ENCODE assay signal across 8 cellular contexts in genomic region chr17:48054238-48055185, GRCh38. TPM values are rescaled to one million over a fixed set of nuclear protein-coding genes. Genes with fewer than 3 reads are reported as not detected.
DNase-seq lines count a peak whose midpoint lies in the region; ATAC-seq, FAIRE-seq and TF ChIP-seq lines count a peak whose summit lies in the region.

No MANE protein-coding gene starts in this region.

- H3K27me3 ChIP-seq in adrenal gland (no peaks in the 10 kb centered on the region), right cardiac atrium (ENCODE audit: control insufficient read depth, insufficient read depth) (no peaks in the 10 kb centered on the region), SJCRH30 (no peaks in the 10 kb centered on the region)

- H3K4me3 ChIP-seq in adrenal gland (peak overlapping the region in 2 of 4 donors; percentile 13 to 86), right cardiac atrium (ENCODE audit: low read length) (peak overlapping the region; percentile 35), SJCRH30 (no peak overlapping the region)

- H3K36me3 ChIP-seq in adrenal gland (replicated peaks in 1 of 2) (peaks cover 0 to 47% of the 10 kb centered on the region in 2 donors), SJCRH30 (peaks cover 50% of the 10 kb centered on the region)

- no peaks in the 10 kb centered on the region for H3K9me3 Mint-ChIP-seq in progenitor cell of endocrine pancreas (ENCODE audit: low read depth)

- peak overlapping the region; percentile 52 for H3K27ac Mint-ChIP-seq in progenitor cell of endocrine pancreas

- H3K9me3 ChIP-seq in adrenal gland (replicated peaks in 1 of 3), result no peaks in the 10 kb centered on the region
- no peaks in the 10 kb centered on the region for H3K9me3 ChIP-seq in right cardiac atrium (ENCODE audit: control insufficient read depth, low read length)
- H3K9me3 ChIP-seq in SJCRH30 (replicated peaks), result no peaks in the 10 kb centered on the region

- peak overlapping the region; percentile 55 for H3K27ac ChIP-seq in C4-2B
- peak overlapping the region; percentile 2 to 98 (median 92) for H3K27ac ChIP-seq in adrenal gland
- peak overlapping the region; percentile 88 for H3K27ac ChIP-seq in right cardiac atrium (ENCODE audit: low read length)
- H3K27ac ChIP-seq in SJCRH30, result no peak overlapping the region

- DNase-seq in NCI-H1417 treated with DMSO at 0.1 percent for 48 hours (lab: John Stamatoyannopoulos, UW), result peak; percentile 82
- DNase-seq in adrenal gland, result peak; percentile 89 to 96 (median 95)
- peak; percentile 67 to 89 (median 86) for DNase-seq in right cardiac atrium
- DNase-seq in progenitor cell of endocrine pancreas (ENCODE audit: low spot score, unreplicated experiment), result peak; percentile 72
- no peak for DNase-seq in COLO829 (ENCODE audit: low spot score)
- DNase-seq in SJCRH30, result no peak
- no peak for DNase-seq in urothelium cell line (ENCODE audit: low spot score)

- ATAC-seq in right cardiac atrium, result peak; percentile 19 to 45

- peaks cover 21% of the 10 kb centered on the region for H3K36me3 Mint-ChIP-seq in progenitor cell of endocrine pancreas (ENCODE audit: insufficient read depth)

- H3K4me3 Mint-ChIP-seq in progenitor cell of endocrine pancreas (ENCODE audit: low read depth), result peak overlapping the region; percentile 53

- H3K4me1 ChIP-seq in adrenal gland (replicated peaks in 1 of 2) (peaks cover 59 to 77% of the 10 kb centered on the region in 2 donors), right cardiac atrium (ENCODE audit: control insufficient read depth, insufficient read depth, low read length) (peaks cover 31% of the 10 kb centered on the region), SJCRH30 (peaks cover 45% of the 10 kb centered on the region)

- TF ChIP-seq CTCF in C4-2B (conservative IDR thresholded peaks at IDR 0.05) (no peak), adrenal gland (IDR thresholded peaks at IDR 0.05) (no peak), progenitor cell of endocrine pancreas (IDR thresholded peaks at IDR 0.05; ENCODE audit: unreplicated experiment) (no peak)

- peak in 1 of 2 donors; percentile 29 for TF ChIP-seq POLR2A in adrenal gland (IDR thresholded peaks at IDR 0.05)

- peaks cover 30% of the 10 kb centered on the region for H3K4me1 Mint-ChIP-seq in progenitor cell of endocrine pancreas (ENCODE audit: low read depth)

- no peak for FAIRE-seq in urothelium cell line (lab: Jason Lieb, UNC)

- intact Hi-C loops in adrenal gland (cut with DNase I), result no loop called here
- intact Hi-C loops in right cardiac atrium (cut with DNase I), result no loop called here

- 20 to 50% (median 26%) methylated on average over 8 to 34 of the region's 34 CpGs for WGBS in adrenal gland, 4 donors
- WGBS in right cardiac atrium, result 20% methylated on average over 34 of the region's 34 CpGs

- no peaks in the 10 kb centered on the region for H3K27me3 Mint-ChIP-seq in progenitor cell of endocrine pancreas

RNA-seq across cellular contexts. Expression of gene NFE2L1, which starts 6.4 kb away (rescaled TPM):
- total RNA-seq in adrenal gland, result 100 to 1,000 TPM; 150 to 432 (median 283) TPM
- polyA plus RNA-seq in adrenal gland, result 100 to 1,000 TPM in 2 of 3 donors, 10 to 100 TPM in 1; 77.9 to 403 (median 164) TPM
- 100 to 1,000 TPM; 603 to 811 (median 785) TPM for total RNA-seq in right cardiac atrium
- polyA plus RNA-seq in right cardiac atrium, result 661 TPM
- 123 and 124 TPM in 2 replicates for total RNA-seq in progenitor cell of endocrine pancreas
- 75.1 and 78.1 TPM in 2 replicates for total RNA-seq in SJCRH30 (2014; rRNA removed; shearing (Covaris generic))

RNA-seq across cellular contexts. Expression of gene COPZ2, which starts 16.9 kb away (rescaled TPM):
- total RNA-seq in adrenal gland (10 to 100 TPM; 30.8 to 60.1 (median 42.4) TPM), right cardiac atrium (10 to 100 TPM; 51.8 to 74.8 (median 68.4) TPM), progenitor cell of endocrine pancreas (0.64 TPM in 1 of 2 replicates, not detected in the other)
- polyA plus RNA-seq in adrenal gland (10 to 100 TPM; 33.4 to 53.6 (median 47.9) TPM), right cardiac atrium (55.4 TPM)
- total RNA-seq in SJCRH30 (2014; rRNA removed; shearing (Covaris generic)), result 0.32 TPM in 1 of 2 replicates, not detected in the other

RNA-seq across cellular contexts. Expression of gene CBX1, which starts 46.8 kb away (rescaled TPM):
- total RNA-seq in adrenal gland (10 to 100 TPM; 28.5 to 56.3 (median 37.7) TPM), right cardiac atrium (10 to 100 TPM; 29.2 to 37.9 (median 34.5) TPM), progenitor cell of endocrine pancreas (177 and 181 TPM in 2 replicates)
- polyA plus RNA-seq in adrenal gland (10 to 100 TPM; 13.2 to 49.9 (median 28.6) TPM), right cardiac atrium (31.1 TPM)
- 148 and 149 TPM in 2 replicates for total RNA-seq in SJCRH30 (2014; rRNA removed; shearing (Covaris generic))

RNA-seq across cellular contexts. Expression of gene SNX11, which starts 53.1 kb away (rescaled TPM):
- total RNA-seq in adrenal gland (10 to 100 TPM in 7 of 8 donors, 1 to 10 TPM in 1; 6.7 to 29.9 (median 19.0) TPM), right cardiac atrium (10 to 100 TPM; 10.4 to 16.6 (median 13.2) TPM), progenitor cell of endocrine pancreas (16.8 and 19.4 TPM in 2 replicates)
- polyA plus RNA-seq in adrenal gland (10 to 100 TPM in 2 of 3 donors, 1 to 10 TPM in 1; 8.9 to 12.9 (median 12.9) TPM), right cardiac atrium (7.5 TPM)
- total RNA-seq in SJCRH30 (2014; rRNA removed; shearing (Covaris generic)), result 15.3 and 16.1 TPM in 2 replicates

Comparison
In these comparisons a context has a peak if more than half of its experiments do, and no peak if none do; other contexts are left out.
1. DNase-seq: peak in NCI-H1417 treated with DMSO at 0.1 percent for 48 hours (single experiment), adrenal gland (7 of 7), right cardiac atrium (3 of 3) and progenitor cell of endocrine pancreas (single experiment); none in COLO829 (single experiment), SJCRH30 (0 of 2) and urothelium cell line (single experiment).
2. RNA of gene COPZ2, which starts 16.9 kb away (total RNA-seq): 51.8 to 74.8 TPM in right cardiac atrium and 30.8 to 60.1 TPM in adrenal gland; 0.32 TPM in SJCRH30 and 0.64 TPM in progenitor cell of endocrine pancreas; every median in the first group is over 10 times any median in the second.